20 cellular contexts compared by ENCODE assay signal in genomic region chr5:37640088-37640487, GRCh38.
DNase-seq lines count a peak whose midpoint lies in the region; ATAC-seq, FAIRE-seq and TF ChIP-seq lines count a peak whose summit lies in the region.
"Had no signal": no experiment of that assay in that cellular context is flagged by ENCODE, and none has a peak within 500 bp of the region (broad histone marks: within the 10 kb centered on the region; RNA-seq: fewer than 3 reads in every experiment).

No MANE protein-coding gene starts in this region.

- TF ChIP-seq RAD21 in A549 (conservative IDR thresholded peaks at IDR 0.05 in 1 of 2, IDR thresholded peaks at IDR 0.05 in 1 of 2) (no peak), SK-N-SH (IDR thresholded peaks at IDR 0.05; ENCODE audit: low read length) (no peak)

- H3K4me3 ChIP-seq in A549 (no peak overlapping the region), SK-N-SH (ENCODE audit: low read depth in 2 of 2, low read length in 1 of 2) (no peak overlapping the region)
- H3K4me3 ChIP-seq: BLaER1, GM12878, GM23248 had no signal

- FAIRE-seq in A549 (lab: Jason Lieb, UNC), result no peak
- FAIRE-seq in GM12892 (lab: Jason Lieb, UNC), result no peak
- FAIRE-seq: GM12878, GM19239, HepG2 had no signal

- CTCF ChIA-PET in A549 (lab: Yijun Ruan, JAX) (no interaction called here), SK-N-SH (lab: Yijun Ruan, JAX) (interaction anchor here (1.4 kb wide), 1 partner anchor 11 kb away, joined by 3 read pairs; no protein-coding TSS in a partner anchor)

- H3K79me2 ChIP-seq in SK-N-SH (ENCODE audit: insufficient read depth), result no peaks in the 10 kb centered on the region; the same call in 1 of the 2 replicates

- no peaks in the 10 kb centered on the region for H3F3A ChIP-seq in SK-N-SH (replicated peaks; ENCODE audit: insufficient read depth)

- H3K9me2 ChIP-seq in SK-N-SH, result no peaks in the 10 kb centered on the region

- H2AFZ ChIP-seq in SK-N-SH (ENCODE audit: low read depth), result no peak overlapping the region
- H2AFZ ChIP-seq: GM23248 had no signal

- no peaks in the 10 kb centered on the region for H3K9me3 ChIP-seq in A549
- H3K9me3 ChIP-seq in SK-N-SH, result peaks cover 10% of the 10 kb centered on the region; the same call in 1 of the 2 replicates
- H3K9me3 ChIP-seq: BLaER1 had no signal

- TF ChIP-seq CTCF in A549 (IDR thresholded peaks at IDR 0.05) (no peak), SK-N-SH (IDR thresholded peaks at IDR 0.05) (no peak)

- H3K4me2 ChIP-seq in A549 (peak overlapping the region; percentile 10; the same call in 1 of the 3 replicates), SK-N-SH (no peak overlapping the region)
- H3K4me2 ChIP-seq: BLaER1 had no signal

- DNase-seq in A549 (ENCODE audit: low read depth in 1 of 2, low spot score in 1 of 2) (no peak), HS-27A (ENCODE audit: low read depth) (peak; percentile 34), SK-N-SH (no peak), kidney glomerular epithelial cell (lab: John Stamatoyannopoulos, UW) (peak; percentile 17), GM12892 (ENCODE audit: insufficient read length) (no peak), SIG-M5 (lab: John Stamatoyannopoulos, UW) (no peak), NCI-H524 treated with DMSO at 0.1 percent for 48 hours (lab: John Stamatoyannopoulos, UW) (no peak)
- DNase-seq: CD4-positive, alpha-beta memory T cell; DMS79 treated with DMSO at 0.1 percent for 48 hours; H7; HFFc6; KG1 had no signal

- TF ChIP-seq EP300 in A549 (IDR thresholded peaks at IDR 0.05) (no peak), SK-N-SH (IDR thresholded peaks at IDR 0.05; ENCODE audit: borderline replicate concordance in 1 of 2, low read depth in 1 of 2, low read length in 1 of 2) (no peak)

- POLR2A ChIA-PET in A549 (lab: Yijun Ruan, JAX) (no interaction called here), SK-N-SH (lab: Yijun Ruan, JAX) (no interaction called here)

- 60% methylated on average over 2 of the region's 2 CpGs for WGBS in A549 (ENCODE audit: missing lambda C conversion rate)
- WGBS in SK-N-SH (ENCODE audit: low lambda C conversion rate), result 80% methylated on average over 2 of the region's 2 CpGs

- H3K36me3 ChIP-seq in SK-N-SH (replicated peaks in 1 of 2; ENCODE audit: control insufficient read depth in 1 of 2, insufficient read depth in 2 of 2, low read length in 1 of 2), result peaks cover 0 to 3% of the 10 kb centered on the region in 2 experiments
- H3K36me3 ChIP-seq: BLaER1 had no signal

- no peak overlapping the region for H3K9ac ChIP-seq in SK-N-SH
- H3K9ac ChIP-seq: BLaER1, GM23248 had no signal

- H3K4me1 ChIP-seq in A549, result peaks cover 29% of the 10 kb centered on the region
- H3K4me1 ChIP-seq in SK-N-SH (ENCODE audit: control insufficient read depth in 1 of 2, insufficient read depth in 2 of 2, low read depth in 1 of 2, low read length in 1 of 2), result no peaks in the 10 kb centered on the region; a peak in 1 of 4 replicates

- ATAC-seq in A549 (no peak), HG03442 (IDR thresholded peaks at IDR 0.05; ENCODE audit: unreplicated experiment) (no peak)
- ATAC-seq: GM12878, HCT116, HepG2 had no signal

- no peak for TF ChIP-seq POLR2A in A549 (IDR thresholded peaks at IDR 0.05; ENCODE audit: low read length)
- no peak for TF ChIP-seq POLR2A in GM12892 (IDR thresholded peaks at IDR 0.05; ENCODE audit: low read depth, low read length)

- no peak overlapping the region for H3K27ac ChIP-seq in A549
- H3K27ac ChIP-seq in SK-N-SH (ENCODE audit: low read depth in 2 of 2, low read length in 1 of 2), result no peak overlapping the region
- H3K27ac ChIP-seq: 22Rv1, BLaER1 had no signal

- no peaks in the 10 kb centered on the region for H4K20me1 ChIP-seq in SK-N-SH (ENCODE audit: insufficient read depth)
- H4K20me1 ChIP-seq: BLaER1 had no signal

- no peaks in the 10 kb centered on the region for H3K27me3 ChIP-seq in SK-N-SH (ENCODE audit: insufficient read depth)
- H3K27me3 ChIP-seq: BLaER1 had no signal

TF ChIP-seq in A549, 52 proteins besides CTCF, POLR2A, EP300 and RAD21 (continues in another document):
- TF ChIP-seq, protein P1, sequence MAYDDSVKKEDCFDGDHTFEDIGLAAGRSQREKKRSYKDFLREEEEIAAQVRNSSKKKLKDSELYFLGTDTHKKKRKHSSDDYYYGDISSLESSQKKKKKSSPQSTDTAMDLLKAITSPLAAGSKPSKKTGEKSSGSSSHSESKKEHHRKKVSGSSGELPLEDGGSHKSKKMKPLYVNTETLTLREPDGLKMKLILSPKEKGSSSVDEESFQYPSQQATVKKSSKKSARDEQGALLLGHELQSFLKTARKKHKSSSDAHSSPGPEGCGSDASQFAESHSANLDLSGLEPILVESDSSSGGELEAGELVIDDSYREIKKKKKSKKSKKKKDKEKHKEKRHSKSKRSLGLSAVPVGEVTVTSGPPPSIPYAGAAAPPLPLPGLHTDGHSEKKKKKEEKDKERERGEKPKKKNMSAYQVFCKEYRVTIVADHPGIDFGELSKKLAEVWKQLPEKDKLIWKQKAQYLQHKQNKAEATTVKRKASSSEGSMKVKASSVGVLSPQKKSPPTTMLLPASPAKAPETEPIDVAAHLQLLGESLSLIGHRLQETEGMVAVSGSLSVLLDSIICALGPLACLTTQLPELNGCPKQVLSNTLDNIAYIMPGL (CRISPR knock-in tag; IDR thresholded peaks at IDR 0.05; ENCODE audit: borderline replicate concordance), result no peak
- no peak for TF ChIP-seq RARB (CRISPR knock-in tag; IDR thresholded peaks at IDR 0.05)
- no peak for TF ChIP-seq FOSB (CRISPR knock-in tag; IDR thresholded peaks at IDR 0.05)
- TF ChIP-seq NFE2L2 (conservative IDR thresholded peaks at IDR 0.05; ENCODE audit: low read length), result no peak
- TF ChIP-seq EHF (CRISPR knock-in tag; IDR thresholded peaks at IDR 0.05), result no peak
- TF ChIP-seq KDM5A (IDR thresholded peaks at IDR 0.05), result no peak

TF ChIP-seq in SK-N-SH, 30 proteins besides CTCF, POLR2A, EP300 and RAD21:
- peak; percentile 31; the same call in 1 of the 2 replicates for TF ChIP-seq TEAD4 (IDR thresholded peaks at IDR 0.05; ENCODE audit: borderline replicate concordance, insufficient read depth)
- TF ChIP-seq USF2 (IDR thresholded peaks at IDR 0.05; ENCODE audit: borderline replicate concordance, low read depth, low read length), result no peak

Comparison
In these comparisons a context has a peak if more than half of its experiments do, and no peak if none do; other contexts are left out.
1. DNase-seq: peak in HS-27A (single experiment) and kidney glomerular epithelial cell (single experiment); none in A549 (0 of 2), SK-N-SH (single experiment), GM12892 (single experiment), SIG-M5 (single experiment) and NCI-H524 treated with DMSO at 0.1 percent for 48 hours (single experiment).